Comparison of ENCODE assay signal across 14 cellular contexts in the genomic region with DNA sequence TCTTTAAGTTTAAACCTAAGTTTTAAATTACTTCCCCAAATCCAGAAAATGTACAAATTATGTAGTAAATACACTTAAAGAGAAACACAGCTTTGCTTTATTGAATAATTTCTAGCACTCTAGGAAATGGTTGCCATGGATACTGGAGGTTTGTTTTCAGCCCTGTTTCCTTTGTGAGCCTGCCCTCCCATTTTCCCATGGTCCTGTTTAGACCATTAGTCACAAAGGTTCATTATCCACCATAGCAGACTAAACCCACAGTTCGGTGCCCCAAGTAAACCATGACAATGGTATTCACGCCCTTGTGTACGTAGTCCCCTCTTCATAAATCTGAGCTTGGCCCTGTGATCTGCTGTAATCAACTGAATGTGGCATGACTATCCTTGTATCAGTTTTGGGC.
DNase-seq lines count a peak whose midpoint lies in the region; TF ChIP-seq lines count a peak whose summit lies in the region.
"Had no signal": no experiment of that assay in that cellular context is flagged by ENCODE, and none has a peak within 500 bp of the region (broad histone marks: within the 10 kb centered on the region; RNA-seq: fewer than 3 reads in every experiment).

No MANE protein-coding gene starts in this region.

- H3K27ac ChIP-seq in right atrium auricular region, result peak overlapping the region; percentile 28 to 33
- no peak overlapping the region for H3K27ac ChIP-seq in WERI-Rb-1

- in situ Hi-C loops in astrocyte of the spinal cord (cut with HindIII; ENCODE audit: low sequenced_read_pairs), result no loop called here

- DNase-seq in HT1080 (ENCODE audit: low read depth), result peak; percentile 68
- DNase-seq in astrocyte of the spinal cord (ENCODE audit: low read depth, low spot score), result peak; percentile 64
- DNase-seq in right atrium auricular region (ENCODE audit: low spot score), result no peak
- peak; percentile 81 for DNase-seq in pulmonary artery endothelial cell (ENCODE audit: low read depth, low spot score)
- DNase-seq in WERI-Rb-1, result no peak
- no peak for DNase-seq in HuH-7 (ENCODE audit: low spot score)
- DNase-seq in cortex of kidney (lab: John Stamatoyannopoulos, UW), result no peak
- DNase-seq: activated CD4-positive, alpha-beta T cell treated with anti-CD3 and anti-CD28 coated beads, Interleukin-2, amount 10 ng/mL, durations not matched to agents 24 days and 14 days; activated T-cell treated with anti-CD3 and anti-CD28 coated beads, Interleukin-2, amount 50 U/mL, for 4 hours; CD4-positive, alpha-beta T cell; effector memory CD4-positive, alpha-beta T cell; GDM1; NCI-H1436 treated with DMSO at 0.1 percent for 48 hours; stimulated activated naive CD8-positive, alpha-beta T cell treated with anti-CD3 and anti-CD28 coated beads, Interleukin-15, amount 100 ng/mL, for 72 hours had no signal

- no peak for TF ChIP-seq CTCF in astrocyte of the spinal cord (IDR thresholded peaks at IDR 0.05; ENCODE audit: low read depth, low read length)
- no peak for TF ChIP-seq CTCF in right atrium auricular region (IDR thresholded peaks at IDR 0.05)
- TF ChIP-seq CTCF in WERI-Rb-1 (IDR thresholded peaks at IDR 0.05; ENCODE audit: low read depth, low read length), result no peak

- H3K27me3 ChIP-seq in right atrium auricular region, result no peaks in the 10 kb centered on the region
- no peaks in the 10 kb centered on the region for H3K27me3 ChIP-seq in WERI-Rb-1 (ENCODE audit: insufficient read depth, low read depth, severe bottlenecking)

- peaks cover 0 to 9% of the 10 kb centered on the region in 2 donors for H3K4me1 ChIP-seq in right atrium auricular region

- no peaks in the 10 kb centered on the region for H3K9me3 ChIP-seq in right atrium auricular region
- H3K9me3 ChIP-seq in WERI-Rb-1 (ENCODE audit: severe bottlenecking), result no peaks in the 10 kb centered on the region

- no peaks in the 10 kb centered on the region for H3K36me3 ChIP-seq in right atrium auricular region
- H3K36me3 ChIP-seq in WERI-Rb-1, result no peaks in the 10 kb centered on the region

- H3K4me3 ChIP-seq in astrocyte of the spinal cord (ENCODE audit: low read depth, low read length), result no peak overlapping the region
- H3K4me3 ChIP-seq in right atrium auricular region, result no peak overlapping the region
- H3K4me3 ChIP-seq in WERI-Rb-1 (ENCODE audit: low read depth, low read length), result no peak overlapping the region

Comparison
In these comparisons a context has a peak if more than half of its experiments do, and no peak if none do; other contexts are left out.
1. DNase-seq: peak in HT1080 (single experiment), astrocyte of the spinal cord (single experiment) and pulmonary artery endothelial cell (single experiment); none in right atrium auricular region (single experiment), WERI-Rb-1 (single experiment), HuH-7 (single experiment) and cortex of kidney (single experiment).